In the genomic region with DNA sequence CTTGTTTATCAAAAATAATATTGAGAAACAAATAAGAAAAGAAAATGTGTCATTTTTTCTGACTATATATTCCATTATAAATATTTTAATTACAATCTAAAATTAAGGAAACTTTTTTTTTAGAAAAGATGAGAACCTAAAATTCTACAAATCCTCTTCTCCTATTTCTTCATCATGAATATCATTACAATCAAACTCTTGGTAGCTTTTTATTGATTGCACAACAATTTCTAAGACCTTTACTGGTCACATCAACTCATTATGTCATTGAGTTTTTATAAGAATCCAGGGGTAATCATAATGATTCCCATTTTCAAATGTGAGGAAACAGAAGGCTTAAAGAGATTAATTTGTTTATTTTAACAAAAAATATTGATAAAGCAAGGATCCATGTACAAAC, we compare ENCODE assay signal across 37 cellular contexts.
DNase-seq lines count a peak whose midpoint lies in the region; ATAC-seq, FAIRE-seq and TF ChIP-seq lines count a peak whose summit lies in the region.
"Had no signal": no experiment of that assay in that cellular context is flagged by ENCODE, and none has a peak within 500 bp of the region (broad histone marks: within the 10 kb centered on the region; RNA-seq: fewer than 3 reads in every experiment).

No MANE protein-coding gene starts in this region.

- H3K36me3 Mint-ChIP-seq in endothelial cell (ENCODE audit: low read depth, unreplicated experiment), result no peaks in the 10 kb centered on the region
- H3K36me3 Mint-ChIP-seq: CD14-positive monocyte; CD4-positive, alpha-beta memory T cell; CD4-positive, CD25-positive, alpha-beta regulatory T cell; CD8-positive, alpha-beta memory T cell; CD8-positive, alpha-beta T cell had no signal

- no peaks in the 10 kb centered on the region for H3K79me2 ChIP-seq in HepG2 (ENCODE audit: insufficient read depth, low read length)
- no peaks in the 10 kb centered on the region for H3K79me2 ChIP-seq in K562 (ENCODE audit: control insufficient read depth, insufficient read depth, low read length)

- H3K9me1 ChIP-seq in IMR-90 (ENCODE audit: insufficient read depth, low read length), result no peaks in the 10 kb centered on the region
- no peaks in the 10 kb centered on the region for H3K9me1 ChIP-seq in K562 (ENCODE audit: control insufficient read depth, insufficient read depth, low read length)

- H3K27me3 ChIP-seq in HepG2 (ENCODE audit: control insufficient read depth in 1 of 2, insufficient read depth in 2 of 2, low read length in 2 of 2) (no peaks in the 10 kb centered on the region), right lobe of liver (no peaks in the 10 kb centered on the region), IMR-90 (ENCODE audit: control insufficient read depth, insufficient read depth, low read length) (no peaks in the 10 kb centered on the region), K562 (ENCODE audit: control insufficient read depth in 2 of 2, insufficient read depth in 2 of 2, low read length in 2 of 2) (no peaks in the 10 kb centered on the region)
- H3K27me3 ChIP-seq: BE2C; BLaER1; BLaER1 treated with 17β-estradiol and CSF1 and Interleukin-3, amounts not matched to agents 10 nM and 100 nM had no signal

- BruUV-seq in HepG2 (replicated peaks; lab: Mats Ljungman, UMichigan) (no TSS peak), IMR-90 (replicated peaks; lab: Mats Ljungman, UMichigan) (no TSS peak), K562 (replicated peaks; lab: Mats Ljungman, UMichigan) (no TSS peak)

- no peak overlapping the region for H2BK120ac ChIP-seq in IMR-90 (ENCODE audit: low read depth, low read length)

- no peaks in the 10 kb centered on the region for H3K4me1 Mint-ChIP-seq in endothelial cell (ENCODE audit: unreplicated experiment)
- H3K4me1 Mint-ChIP-seq: B cell; CD14-positive monocyte; CD4-positive, alpha-beta memory T cell; CD4-positive, CD25-positive, alpha-beta regulatory T cell; CD8-positive, alpha-beta memory T cell had no signal

- H4K8ac ChIP-seq in IMR-90 (ENCODE audit: low read depth in 2 of 2, low read length in 2 of 2), result no peak overlapping the region

- H3K36me3 ChIP-seq in HepG2 (replicated peaks in 1 of 2; ENCODE audit: control insufficient read depth in 1 of 2, insufficient read depth in 2 of 2, low read length in 2 of 2) (no peaks in the 10 kb centered on the region), right lobe of liver (no peaks in the 10 kb centered on the region), IMR-90 (ENCODE audit: control insufficient read depth, insufficient read depth, low read length) (no peaks in the 10 kb centered on the region), K562 (ENCODE audit: control insufficient read depth, insufficient read depth, low read length) (no peaks in the 10 kb centered on the region)
- H3K36me3 ChIP-seq: BE2C; BLaER1; BLaER1 treated with 17β-estradiol and CSF1 and Interleukin-3, amounts not matched to agents 10 nM and 100 nM had no signal

- FAIRE-seq in HepG2 (lab: Jason Lieb, UNC) (no peak), K562 (lab: Jason Lieb, UNC) (no peak), colon (lab: Jason Lieb, UNC) (peak; percentile 49)
- FAIRE-seq: A204.1, A549, D721Med had no signal

- ATAC-seq in HepG2 (no peak), right lobe of liver (no peak), IMR-90 (ENCODE audit: low read depth) (no peak), K562 (no peak), GM19452 (IDR thresholded peaks at IDR 0.05; ENCODE audit: unreplicated experiment) (no peak)
- ATAC-seq: A549; CD8-positive, alpha-beta T cell had no signal

- intact Hi-C loops in HepG2 (cut with micrococcal nuclease; ENCODE audit: unreplicated experiment) (no loop called here), right lobe of liver (cut with DNase I) (no loop called here), IMR-90 (cut with micrococcal nuclease) (no loop called here), K562 (cut with micrococcal nuclease) (no loop called here)

- H3K9me3 ChIP-seq in HepG2 (ENCODE audit: low read length) (peaks cover 43% of the 10 kb centered on the region), right lobe of liver (no peaks in the 10 kb centered on the region), IMR-90 (ENCODE audit: control insufficient read depth, insufficient read depth, low read length) (0 out of 2 replicates have a peak, but pooled peaks cover 2% of the 10 kb centered on the region), K562 (replicated peaks; ENCODE audit: control insufficient read depth, insufficient read depth, low read depth, low read length) (no peaks in the 10 kb centered on the region)
- H3K9me3 ChIP-seq: A549; BLaER1; BLaER1 treated with 17β-estradiol and CSF1 and Interleukin-3, amounts not matched to agents 10 nM and 100 nM; Caco-2 had no signal

- no peak overlapping the region for H2AFZ ChIP-seq in HepG2 (ENCODE audit: low read length)
- H2AFZ ChIP-seq in IMR-90 (replicated peaks; ENCODE audit: low read length, poor library complexity), result no peak overlapping the region
- no peak overlapping the region for H2AFZ ChIP-seq in K562 (ENCODE audit: low read depth, low read length)

- no peaks in the 10 kb centered on the region for H4K20me1 ChIP-seq in HepG2 (ENCODE audit: insufficient read depth, low read length)
- no peaks in the 10 kb centered on the region for H4K20me1 ChIP-seq in IMR-90 (ENCODE audit: insufficient read depth, low read length)
- no peaks in the 10 kb centered on the region for H4K20me1 ChIP-seq in K562 (replicated peaks; ENCODE audit: control insufficient read depth, insufficient read depth, low read length)
- H4K20me1 ChIP-seq: BLaER1; BLaER1 treated with 17β-estradiol and CSF1 and Interleukin-3, amounts not matched to agents 10 nM and 100 nM had no signal

- dilution Hi-C loops in IMR-90 (cut with HindIII; ENCODE audit: low sequenced_read_pairs, unreplicated experiment), result no loop called here

- H3K27ac ChIP-seq in HepG2 (ENCODE audit: extremely low read length, insufficient read depth, low read length) (no peak overlapping the region), right lobe of liver (no peak overlapping the region), IMR-90 (ENCODE audit: insufficient read depth, low read length) (no peak overlapping the region), K562 (ENCODE audit: extremely low read depth, low read depth, low read length) (no peak overlapping the region)
- H3K27ac ChIP-seq: 22Rv1; A549; BLaER1; BLaER1 treated with 17β-estradiol and CSF1 and Interleukin-3, amounts not matched to agents 10 nM and 100 nM; C4-2B had no signal

- POLR2A ChIA-PET in HepG2 (lab: Yijun Ruan, JAX), result no interaction called here
- POLR2A ChIA-PET in IMR-90 (lab: Charles Lee; ENCODE audit: unreplicated experiment), result no interaction called here
- POLR2A ChIA-PET in K562 (lab: Yijun Ruan, JAX), result no interaction called here

- no peak overlapping the region for H2BK20ac ChIP-seq in IMR-90 (ENCODE audit: low read depth, low read length)

- no peak overlapping the region for H3K14ac ChIP-seq in IMR-90 (replicated peaks; ENCODE audit: low read depth, low read length)

- TF ChIP-seq RAD21 in HepG2 (CRISPR knock-in tag; IDR thresholded peaks at IDR 0.05), result no peak
- TF ChIP-seq RAD21 in IMR-90 (IDR thresholded peaks at IDR 0.05; ENCODE audit: low read length), result no peak
- TF ChIP-seq RAD21 in K562 (CRISPR knock-in tag; conservative IDR thresholded peaks at IDR 0.05 in 1 of 2, IDR thresholded peaks at IDR 0.05 in 1 of 2), result no peak

- in situ Hi-C loops in HepG2 (cut with HindIII; ENCODE audit: extremely low pct_ligation_motif_present, low pct_unique_long_range_greater_than_20kb) (no loop called here), IMR-90 (cut with MboI; ENCODE audit: low sequenced_read_pairs) (no loop called here), K562 (cut with MboI) (no loop called here)

- CTCF ChIA-PET in HepG2 (lab: Yijun Ruan, JAX; ENCODE audit: low intra/inter-chr PET ratio, low total read pairs) (no interaction called here), IMR-90 (lab: Yijun Ruan, JAX) (no interaction called here), K562 (lab: Yijun Ruan, JAX; ENCODE audit: low intra/inter-chr PET ratio) (no interaction called here)

- no peak overlapping the region for H3K23ac ChIP-seq in IMR-90 (ENCODE audit: low read depth, low read length)

- H3K79me1 ChIP-seq in IMR-90 (ENCODE audit: low read depth in 1 of 2, low read length in 2 of 2), result no peaks in the 10 kb centered on the region

- H4K91ac ChIP-seq in IMR-90 (ENCODE audit: insufficient read depth, low read depth, low read length), result no peak overlapping the region

- no peak overlapping the region for H3K4ac ChIP-seq in IMR-90 (ENCODE audit: low read depth, low read length)

- TF ChIP-seq CTCF in HepG2 (CRISPR knock-in tag; IDR thresholded peaks at IDR 0.05), result no peak
- TF ChIP-seq CTCF in right lobe of liver (IDR thresholded peaks at IDR 0.05), result no peak
- TF ChIP-seq CTCF in IMR-90 (conservative IDR thresholded peaks at IDR 0.05; ENCODE audit: low read depth, low read length), result no peak
- TF ChIP-seq CTCF in K562 (IDR thresholded peaks at IDR 0.05 in 2 of 3, conservative IDR thresholded peaks at IDR 0.05 in 1 of 3; ENCODE audit: insufficient read depth in 2 of 3, low read depth in 1 of 3, low read length in 3 of 3), result no peak
- TF ChIP-seq CTCF in endothelial cell (IDR thresholded peaks at IDR 0.05; ENCODE audit: unreplicated experiment), result no peak

- DNase-seq in HepG2 (ENCODE audit: low spot score) (no peak), right lobe of liver (no peak), IMR-90 (no peak), K562 (ENCODE audit: extremely low read depth in 1 of 4, low spot score in 3 of 4) (no peak), endothelial cell (ENCODE audit: low spot score) (no peak)
- DNase-seq in activated CD4-positive, alpha-beta T cell treated with anti-CD3 and anti-CD28 coated beads for 1 hour, result no peak
- DNase-seq: 8988T; ACHN; AML-193; BE2C; C1 segment of cervical spinal cord; Caco-2; Calu3; CD4-positive, alpha-beta memory T cell; CD4-positive, alpha-beta T cell; CD4-positive, CD25-positive, alpha-beta regulatory T cell; CD8-positive, alpha-beta memory T cell; CD8-positive, alpha-beta T cell; COR-L47; DMS 273 treated with DMSO at 0.1 percent for 48 hours; DMS153; DMS53; DMS79; DMS79 treated with DMSO at 0.1 percent for 48 hours; DND-41; EL had no signal

- no peak for TF ChIP-seq EP300 in HepG2 (IDR thresholded peaks at IDR 0.05; ENCODE audit: low read depth in 2 of 2, low read length in 2 of 2)
- TF ChIP-seq EP300 in HepG2 (CRISPR knock-in tag; IDR thresholded peaks at IDR 0.05; ENCODE audit: borderline replicate concordance), result no peak
- TF ChIP-seq EP300 in K562 (IDR thresholded peaks at IDR 0.05; ENCODE audit: low read length), result no peak

- H3K27ac Mint-ChIP-seq in endothelial cell (ENCODE audit: unreplicated experiment), result no peak overlapping the region
- H3K27ac Mint-ChIP-seq: B cell; CD14-positive monocyte; CD4-positive, alpha-beta memory T cell; CD4-positive, alpha-beta T cell; CD4-positive, CD25-positive, alpha-beta regulatory T cell; CD8-positive, alpha-beta memory T cell; CD8-positive, alpha-beta T cell had no signal

- H2BK15ac ChIP-seq in IMR-90 (ENCODE audit: low read depth, low read length), result no peak overlapping the region

- no peaks in the 10 kb centered on the region for H3K9me3 Mint-ChIP-seq in endothelial cell (ENCODE audit: unreplicated experiment)

- no peak overlapping the region for H4K5ac ChIP-seq in IMR-90 (ENCODE audit: low read depth, low read length)

- H3K4me3 Mint-ChIP-seq in endothelial cell (ENCODE audit: unreplicated experiment), result no peak overlapping the region
- H3K4me3 Mint-ChIP-seq: B cell; CD14-positive monocyte; CD4-positive, alpha-beta memory T cell; CD4-positive, alpha-beta T cell; CD4-positive, CD25-positive, alpha-beta regulatory T cell; CD8-positive, alpha-beta memory T cell; CD8-positive, alpha-beta T cell had no signal

- H2AK5ac ChIP-seq in IMR-90 (ENCODE audit: low read depth, low read length), result no peak overlapping the region

- TF ChIP-seq POLR2A in HepG2 (IDR thresholded peaks at IDR 0.05; ENCODE audit: insufficient read depth in 1 of 2, low read depth in 2 of 2, low read length in 2 of 2) (no peak), right lobe of liver (IDR thresholded peaks at IDR 0.05) (no peak), IMR-90 (IDR thresholded peaks at IDR 0.05; ENCODE audit: low read depth, low read length) (no peak), K562 (conservative IDR thresholded peaks at IDR 0.05) (no peak)

- no peak overlapping the region for H3K9ac ChIP-seq in HepG2 (ENCODE audit: insufficient read depth, low read depth, low read length)
- H3K9ac ChIP-seq in IMR-90 (ENCODE audit: low read depth, low read length), result no peak overlapping the region
- no peak overlapping the region for H3K9ac ChIP-seq in K562 (ENCODE audit: insufficient read depth in 1 of 2, low read depth in 2 of 2, low read length in 2 of 2)
- H3K9ac ChIP-seq: BLaER1; BLaER1 treated with 17β-estradiol and CSF1 and Interleukin-3, amounts not matched to agents 10 nM and 100 nM had no signal

- H2BK5ac ChIP-seq in IMR-90 (ENCODE audit: low read depth, low read length, poor library complexity, severe bottlenecking), result no peak overlapping the region

- H3K4me1 ChIP-seq in HepG2 (ENCODE audit: insufficient read depth, low read length) (no peaks in the 10 kb centered on the region), right lobe of liver (no peaks in the 10 kb centered on the region), IMR-90 (ENCODE audit: control insufficient read depth, insufficient read depth, low read length) (no peaks in the 10 kb centered on the region), K562 (replicated peaks in 1 of 2; ENCODE audit: control insufficient read depth in 2 of 2, insufficient read depth in 2 of 2, low read length in 2 of 2) (no peaks in the 10 kb centered on the region)
- H3K4me1 ChIP-seq: A549; BE2C; BLaER1; BLaER1 treated with 17β-estradiol and CSF1 and Interleukin-3, amounts not matched to agents 10 nM and 100 nM; Caco-2 had no signal

- H2AK9ac ChIP-seq in IMR-90 (replicated peaks; ENCODE audit: low read depth, low read length, poor library complexity), result no peak overlapping the region

- no peak overlapping the region for H3K18ac ChIP-seq in IMR-90 (ENCODE audit: low read depth, low read length)

- no peak overlapping the region for H3K4me3 ChIP-seq in HepG2 (replicated peaks in 1 of 3; ENCODE audit: insufficient read depth in 1 of 3, low read depth in 2 of 3, low read length in 3 of 3)
- no peak overlapping the region for H3K4me3 ChIP-seq in right lobe of liver
- no peak overlapping the region for H3K4me3 ChIP-seq in IMR-90 (ENCODE audit: insufficient read depth, low read depth, low read length)
- H3K4me3 ChIP-seq in K562, result no peak overlapping the region
- H3K4me3 ChIP-seq: A549; BLaER1; BLaER1 treated with 17β-estradiol and CSF1 and Interleukin-3, amounts not matched to agents 10 nM and 100 nM had no signal

- no peak overlapping the region for H3K56ac ChIP-seq in IMR-90 (ENCODE audit: extremely low read depth, insufficient read depth, low read length)

- no peak overlapping the region for H3K4me2 ChIP-seq in HepG2 (ENCODE audit: low read depth, low read length)
- no peak overlapping the region for H3K4me2 ChIP-seq in IMR-90 (ENCODE audit: low read depth, low read length)
- no peak overlapping the region for H3K4me2 ChIP-seq in K562 (ENCODE audit: insufficient read depth, low read length)
- H3K4me2 ChIP-seq: A549; BLaER1; BLaER1 treated with 17β-estradiol and CSF1 and Interleukin-3, amounts not matched to agents 10 nM and 100 nM had no signal

- peaks cover 2% of the 10 kb centered on the region for H3K27me3 Mint-ChIP-seq in endothelial cell (ENCODE audit: unreplicated experiment)
- H3K27me3 Mint-ChIP-seq: B cell; CD4-positive, alpha-beta memory T cell; CD4-positive, alpha-beta T cell; CD4-positive, CD25-positive, alpha-beta regulatory T cell; CD8-positive, alpha-beta memory T cell had no signal
